8 cellular contexts compared by ENCODE assay signal in genomic region chr2:163182764-163183354, GRCh38.
DNase-seq lines count a peak whose midpoint lies in the region; ATAC-seq, FAIRE-seq and TF ChIP-seq lines count a peak whose summit lies in the region.

No MANE protein-coding gene starts in this region.

- H3K27me3 ChIP-seq in right lobe of liver: no peaks in the 10 kb centered on the region

- ATAC-seq in HG03521 (IDR thresholded peaks at IDR 0.05; ENCODE audit: unreplicated experiment) (peak; percentile 62), right lobe of liver (peak in 3 of 4 donors; percentile 46 to 52 (median 52)), GM21360 (IDR thresholded peaks at IDR 0.05; ENCODE audit: unreplicated experiment) (no peak), HG02840 (IDR thresholded peaks at IDR 0.05; ENCODE audit: low FRiP score, unreplicated experiment) (no peak)
- ATAC-seq in stimulated activated naive CD8-positive, alpha-beta T cell treated with anti-CD3 and anti-CD28 coated beads, Interleukin-15, Interleukin-2, amounts not matched to agents 100 U/mL and 50 U/mL, for 24 hours: no peak

- H3K36me3 ChIP-seq in right lobe of liver: no peaks in the 10 kb centered on the region

- intact Hi-C loops in right lobe of liver (cut with DNase I): no loop called here

- WGBS in right lobe of liver (ENCODE audit: insufficient coverage, low coverage, low lambda C conversion rate, missing lambda C conversion rate): 41% methylated on average over 2 of the region's 2 CpGs

- no peak for TF ChIP-seq POLR2A in right lobe of liver (IDR thresholded peaks at IDR 0.05)

- TF ChIP-seq CTCF in 22Rv1 (IDR thresholded peaks at IDR 0.05): peak; percentile 37
- peak; percentile 73 for TF ChIP-seq CTCF in VCaP (conservative IDR thresholded peaks at IDR 0.05)
- peak; percentile 45 to 63 (median 60) for TF ChIP-seq CTCF in right lobe of liver (IDR thresholded peaks at IDR 0.05)

- peak; percentile 78 for FAIRE-seq in GM18507 (lab: Jason Lieb, UNC)

- no peak overlapping the region for H3K27ac ChIP-seq in 22Rv1
- no peak overlapping the region for H3K27ac ChIP-seq in VCaP
- no peak overlapping the region for H3K27ac ChIP-seq in right lobe of liver

- no peak overlapping the region for H3K4me3 ChIP-seq in right lobe of liver

- DNase-seq in GM18507 (ENCODE audit: extremely low spot score, insufficient read length, low read depth) (no peak), right lobe of liver (no peak)
- DNase-seq in stimulated activated naive CD8-positive, alpha-beta T cell treated with anti-CD3 and anti-CD28 coated beads, Interleukin-15, Interleukin-2, amounts not matched to agents 100 U/mL and 50 U/mL, for 24 hours: no peak

- H3K9me3 ChIP-seq in right lobe of liver: no peaks in the 10 kb centered on the region

- no peaks in the 10 kb centered on the region for H3K4me1 ChIP-seq in right lobe of liver

Comparison
In these comparisons a context has a peak if more than half of its experiments do, and no peak if none do; other contexts are left out.
1. ATAC-seq: peak in HG03521 (single experiment) and right lobe of liver (3 of 4); none in GM21360 (single experiment), HG02840 (single experiment) and stimulated activated naive CD8-positive, alpha-beta T cell treated with anti-CD3 and anti-CD28 coated beads, Interleukin-15, Interleukin-2, amounts not matched to agents 100 U/mL and 50 U/mL, for 24 hours (single experiment).
2. Peak in every context shown above with its lines, with median percentiles within 50 percentile points of each other: CTCF ChIP-seq.